ENCODE assay signal across 1 cellular context in the genomic region with DNA sequence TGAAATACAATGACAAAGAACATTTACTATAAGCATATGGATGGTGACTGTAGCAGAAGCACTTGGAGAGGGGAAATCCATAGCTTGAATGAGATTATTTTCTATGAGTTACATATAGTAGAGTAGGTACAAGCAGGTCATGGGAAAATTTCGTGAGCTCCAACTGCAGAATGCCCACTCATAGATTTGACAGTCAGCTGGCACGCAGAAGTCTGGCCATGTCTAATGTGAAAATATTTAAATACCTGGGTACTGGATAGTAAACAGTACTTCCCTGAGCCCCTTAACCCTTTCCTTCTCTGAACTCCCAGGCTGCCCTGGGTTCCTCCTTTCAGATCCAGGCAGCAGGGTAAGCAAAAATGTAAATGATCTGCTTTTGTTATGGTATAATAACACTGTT.
TF ChIP-seq lines count a peak whose summit lies in the region.

No MANE protein-coding gene starts in this region.

TF ChIP-seq in H1, 55 proteins besides CTCF, POLR2A, EP300 and RAD21 (continued from another document):
- TF ChIP-seq MAFK (IDR thresholded peaks at IDR 0.05; ENCODE audit: low read depth, low read length) (no peak), CTBP2 (IDR thresholded peaks at IDR 0.05; ENCODE audit: borderline replicate concordance, insufficient read depth, insufficient read length, low read length) (no peak), BCL11A (IDR thresholded peaks at IDR 0.05; ENCODE audit: low read depth in 2 of 2, low read length in 2 of 2) (no peak), SP2 (IDR thresholded peaks at IDR 0.05; ENCODE audit: low read length) (no peak), TCF12 (IDR thresholded peaks at IDR 0.05; ENCODE audit: low read depth, low read length) (no peak)
- TF ChIP-seq, protein P1, sequence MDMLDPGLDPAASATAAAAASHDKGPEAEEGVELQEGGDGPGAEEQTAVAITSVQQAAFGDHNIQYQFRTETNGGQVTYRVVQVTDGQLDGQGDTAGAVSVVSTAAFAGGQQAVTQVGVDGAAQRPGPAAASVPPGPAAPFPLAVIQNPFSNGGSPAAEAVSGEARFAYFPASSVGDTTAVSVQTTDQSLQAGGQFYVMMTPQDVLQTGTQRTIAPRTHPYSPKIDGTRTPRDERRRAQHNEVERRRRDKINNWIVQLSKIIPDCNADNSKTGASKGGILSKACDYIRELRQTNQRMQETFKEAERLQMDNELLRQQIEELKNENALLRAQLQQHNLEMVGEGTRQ (IDR thresholded peaks at IDR 0.05; ENCODE audit: low read length), result no peak
